Comparison of ENCODE assay signal across 8 cellular contexts in the genomic region with DNA sequence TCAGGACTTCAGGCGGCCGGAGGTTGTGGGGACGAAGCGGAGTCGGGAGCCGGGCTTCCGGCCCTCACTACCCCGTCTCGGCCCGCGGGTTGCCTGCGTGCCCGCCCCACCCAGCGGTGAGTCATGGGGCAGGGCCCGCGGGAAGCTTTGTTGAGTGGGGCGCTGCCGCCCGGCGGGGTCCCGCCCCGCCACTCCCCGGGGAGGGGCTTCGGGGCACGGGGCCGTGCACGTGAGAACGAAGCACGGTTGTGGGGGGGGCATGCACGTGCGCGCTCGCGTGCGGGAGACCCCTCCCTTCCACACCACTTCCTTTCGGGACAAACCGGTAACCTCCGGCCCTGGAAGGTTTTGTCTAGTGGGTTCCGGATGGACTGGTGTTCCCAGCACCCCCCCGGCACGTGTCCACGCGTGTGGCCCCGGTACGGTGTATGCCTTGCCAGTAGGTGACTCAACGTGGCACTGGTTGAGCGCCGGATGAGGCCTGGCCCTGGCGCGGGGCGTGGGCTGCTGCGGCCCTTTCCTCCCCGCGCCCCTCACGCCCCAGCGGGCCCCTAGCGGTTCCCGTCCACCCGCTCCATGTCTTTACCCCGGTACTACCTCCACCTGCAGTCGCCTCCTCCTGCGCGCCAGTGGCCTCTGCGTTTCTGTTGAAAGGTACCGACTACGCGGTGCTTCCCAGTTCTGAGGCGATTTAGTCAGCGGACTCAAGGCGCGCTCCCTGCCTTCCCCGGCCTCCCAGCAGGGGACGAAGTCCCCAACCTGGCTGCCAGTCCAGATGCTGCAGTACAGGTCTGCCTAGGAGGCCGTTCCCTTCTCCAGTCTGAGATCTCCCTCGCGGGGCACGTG. TPM values are rescaled to one million over a fixed set of nuclear protein-coding genes. Genes with fewer than 3 reads are reported as not detected.
DNase-seq lines count a peak whose midpoint lies in the region; ATAC-seq lines count a peak whose summit lies in the region.

No MANE protein-coding gene starts in this region.

- intact Hi-C loops in cardiac septum (cut with DNase I) = loop anchor here (2.0 kb wide), 1 partner anchor 123 kb away; the partner anchor contains the start of genes GLUD1 and SHLD2

- peak; percentile 79 for ATAC-seq in HG03354 (IDR thresholded peaks at IDR 0.05; ENCODE audit: poor library complexity, severe bottlenecking, unreplicated experiment)

- peak overlapping the region; percentile 65 for H3K4me3 ChIP-seq in BLaER1
- H3K4me3 ChIP-seq in urinary bladder (ENCODE audit: low read depth, low read length) = peak overlapping the region; percentile 59

- peak overlapping the region; percentile 84 for H3K4me2 ChIP-seq in BLaER1

- H3K4me3 Mint-ChIP-seq in activated naive CD8-positive, alpha-beta T cell treated with anti-CD3 and anti-CD28 coated beads for 36 hours = peak overlapping the region; percentile 77

- H3K9me3 Mint-ChIP-seq in activated naive CD8-positive, alpha-beta T cell treated with anti-CD3 and anti-CD28 coated beads for 36 hours = no peaks in the 10 kb centered on the region

- H3K27ac Mint-ChIP-seq in activated naive CD8-positive, alpha-beta T cell treated with anti-CD3 and anti-CD28 coated beads for 36 hours = peak overlapping the region; percentile 87

- 8% methylated on average over 77 of the region's 77 CpGs for WGBS in urinary bladder

- H3K36me3 Mint-ChIP-seq in activated naive CD8-positive, alpha-beta T cell treated with anti-CD3 and anti-CD28 coated beads for 36 hours = no peaks in the 10 kb centered on the region

- H3K27me3 ChIP-seq in BLaER1 = peaks cover 45% of the 10 kb centered on the region

- H3K9ac ChIP-seq in BLaER1 = peak overlapping the region; percentile 71

- no peaks in the 10 kb centered on the region for H4K20me1 ChIP-seq in BLaER1

- DNase-seq in GM19238 (ENCODE audit: insufficient read length, low spot score) (peak; percentile 79), SKM-1 treated with dmso at 0.1 percent for 144 hours (lab: John Stamatoyannopoulos, UW; ENCODE audit: unreplicated experiment) (peak; percentile 68), cardiac septum (ENCODE audit: low spot score) (peak; percentile 89), putamen (ENCODE audit: low spot score) (peak; percentile 30)
- peak; percentile 87 for DNase-seq in activated naive CD8-positive, alpha-beta T cell treated with anti-CD3 and anti-CD28 coated beads for 36 hours

- H3K4me1 Mint-ChIP-seq in activated naive CD8-positive, alpha-beta T cell treated with anti-CD3 and anti-CD28 coated beads for 36 hours = peaks cover 27% of the 10 kb centered on the region

- peaks cover 4% of the 10 kb centered on the region for H3K27me3 Mint-ChIP-seq in activated naive CD8-positive, alpha-beta T cell treated with anti-CD3 and anti-CD28 coated beads for 36 hours

- H3K36me3 ChIP-seq in BLaER1 = no peaks in the 10 kb centered on the region
- H3K36me3 ChIP-seq in urinary bladder (ENCODE audit: insufficient read depth) = no peaks in the 10 kb centered on the region

- peak overlapping the region; percentile 71 for H3K27ac ChIP-seq in BLaER1
- peak overlapping the region; percentile 96 for H3K27ac ChIP-seq in urinary bladder (ENCODE audit: low read depth)

- H3K4me1 ChIP-seq in BLaER1 (peaks cover 32% of the 10 kb centered on the region), urinary bladder (ENCODE audit: insufficient read depth) (no peaks in the 10 kb centered on the region)

- H3K9me3 ChIP-seq in BLaER1 = peaks cover 4% of the 10 kb centered on the region; the same call in 1 of the 2 replicates

RNA-seq across cellular contexts. Expression of gene ADIRF, which starts 3.1 kb away (rescaled TPM):
- not detected for total RNA-seq in activated naive CD8-positive, alpha-beta T cell treated with anti-CD3 and anti-CD28 coated beads for 36 hours
- 33.0 TPM for total RNA-seq in cardiac septum
- total RNA-seq in urinary bladder = 112 TPM
- polyA plus RNA-seq in urinary bladder = 404 TPM

RNA-seq across cellular contexts. Expression of gene SNCG, which starts 13.0 kb away (rescaled TPM):
- not detected for total RNA-seq in activated naive CD8-positive, alpha-beta T cell treated with anti-CD3 and anti-CD28 coated beads for 36 hours
- total RNA-seq in cardiac septum (9.3 TPM), urinary bladder (69.2 TPM)
- polyA plus RNA-seq in urinary bladder = 197 TPM

RNA-seq across cellular contexts. Expression of gene MMRN2, which starts 14.0 kb away (rescaled TPM):
- not detected for total RNA-seq in activated naive CD8-positive, alpha-beta T cell treated with anti-CD3 and anti-CD28 coated beads for 36 hours
- total RNA-seq in cardiac septum = 28.0 TPM
- total RNA-seq in urinary bladder = 49.0 TPM
- 40.8 TPM for polyA plus RNA-seq in urinary bladder

RNA-seq across cellular contexts. Expression of gene FAM25A, which starts 48.7 kb away (rescaled TPM):
- not detected for total RNA-seq in activated naive CD8-positive, alpha-beta T cell treated with anti-CD3 and anti-CD28 coated beads for 36 hours
- total RNA-seq in cardiac septum = not detected
- not detected for total RNA-seq in urinary bladder
- not detected for polyA plus RNA-seq in urinary bladder

Comparison
In these comparisons a context has a peak if more than half of its experiments do, and no peak if none do; other contexts are left out.
1. Peak in every context shown above with its lines: DNase-seq, ATAC-seq, H3K4me3 ChIP-seq and H3K27ac ChIP-seq.
2. DNase-seq: peak in every context shown above with its lines; median percentile 89 in cardiac septum; 87 in activated naive CD8-positive, alpha-beta T cell treated with anti-CD3 and anti-CD28 coated beads for 36 hours; 79 in GM19238; 68 in SKM-1 treated with dmso at 0.1 percent for 144 hours; 30 in putamen.
3. RNA of gene ADIRF, which starts 3.1 kb away (total RNA-seq): 112 TPM in urinary bladder (single experiment) and 33.0 TPM in cardiac septum (single experiment); not detected in activated naive CD8-positive, alpha-beta T cell treated with anti-CD3 and anti-CD28 coated beads for 36 hours; every median in the first group is over 10 times any median in the second.
4. RNA of gene MMRN2, which starts 14.0 kb away (total RNA-seq): 49.0 TPM in urinary bladder (single experiment) and 28.0 TPM in cardiac septum (single experiment); not detected in activated naive CD8-positive, alpha-beta T cell treated with anti-CD3 and anti-CD28 coated beads for 36 hours; every median in the first group is over 10 times any median in the second.